ENCODE assay signal across 10 cellular contexts in genomic region chr6:17725083-17725482, GRCh38. TPM values are rescaled to one million over a fixed set of nuclear protein-coding genes. Genes with fewer than 3 reads are reported as not detected.
DNase-seq lines count a peak whose midpoint lies in the region; ATAC-seq and TF ChIP-seq lines count a peak whose summit lies in the region.
"Had no signal": no experiment of that assay in that cellular context is flagged by ENCODE, and none has a peak within 500 bp of the region (broad histone marks: within the 10 kb centered on the region; RNA-seq: fewer than 3 reads in every experiment).

No MANE protein-coding gene starts in this region.

- H3K79me2 ChIP-seq in H9 (ENCODE audit: insufficient read depth, low read length): no peaks in the 10 kb centered on the region

- no peak overlapping the region for H3K18ac ChIP-seq in H9 (ENCODE audit: insufficient read length, low read depth, low read length)

- WGBS in H9 (ENCODE audit: extremely low coverage, insufficient read length, low lambda C conversion rate): no CpG with 5 or more reads among the region's 6 CpGs

- H3K4me1 ChIP-seq in H9 (ENCODE audit: insufficient read depth, low read length): no peaks in the 10 kb centered on the region; the same call in 1 of the 2 replicates

- H3K4me1 Mint-ChIP-seq in H9: peaks cover 9 to 12% of the 10 kb centered on the region in 2 experiments; a peak in 3 of 4 replicates

- no peak overlapping the region for H3K56ac ChIP-seq in H9 (ENCODE audit: insufficient read length, low read depth, low read length)

- H4K5ac ChIP-seq in H9 (ENCODE audit: insufficient read length, low read depth, low read length): no peak overlapping the region

- H3K4me3 Mint-ChIP-seq in H9: peak overlapping the region in 1 of 2 experiments; percentile 35; a peak in 1 of 5 replicates

- no peak overlapping the region for H3K14ac ChIP-seq in H9 (ENCODE audit: insufficient read depth, low read length)

- no peak overlapping the region for H3K27ac ChIP-seq in H9 (ENCODE audit: insufficient read length, low read depth, low read length)
- H3K27ac ChIP-seq: vagina had no signal

- no peak overlapping the region for H2BK12ac ChIP-seq in H9 (ENCODE audit: insufficient read length, low read depth, low read length)

- TF ChIP-seq CTCF in H9 (conservative IDR thresholded peaks at IDR 0.05): no peak
- no peak for TF ChIP-seq CTCF in fibroblast of pulmonary artery (IDR thresholded peaks at IDR 0.05; ENCODE audit: low read length, missing control alignments)

- no peak overlapping the region for H2BK120ac ChIP-seq in H9 (ENCODE audit: low read depth, low read length, poor library complexity, severe bottlenecking)

- H3K27me3 ChIP-seq in H9 (ENCODE audit: insufficient read depth, low read length): no peaks in the 10 kb centered on the region
- H3K27me3 ChIP-seq: spleen, vagina had no signal

- H4K20me1 ChIP-seq in H9 (ENCODE audit: control insufficient read depth, insufficient read depth, insufficient read length): no peaks in the 10 kb centered on the region

- H3K9me3 ChIP-seq in H9 (ENCODE audit: control insufficient read depth, low read depth, low read length): no peaks in the 10 kb centered on the region
- H3K9me3 ChIP-seq: vagina had no signal

- H4K8ac ChIP-seq in H9 (replicated peaks; ENCODE audit: insufficient read length, low read depth, low read length): no peak overlapping the region

- H2AK5ac ChIP-seq in H9 (ENCODE audit: insufficient read length, low read length): no peak overlapping the region

- peak overlapping the region in 2 of 3 experiments; percentile 70 to 88; a peak in 3 of 7 replicates for H3K27ac Mint-ChIP-seq in H9

- H2AFZ ChIP-seq in H9 (ENCODE audit: low read length): no peak overlapping the region

- no peak overlapping the region for H2BK5ac ChIP-seq in H9 (ENCODE audit: insufficient read length, low read length)

- DNase-seq in H9 (peak; percentile 92), NCI-H524 treated with DMSO at 0.1 percent for 48 hours (lab: John Stamatoyannopoulos, UW) (peak; percentile 73), fibroblast of pulmonary artery (ENCODE audit: low read depth) (peak; percentile 88), pulmonary artery endothelial cell (ENCODE audit: low read depth, low spot score) (peak; percentile 67), HK-2 (ENCODE audit: unreplicated experiment) (no peak), DMS79 (lab: John Stamatoyannopoulos, UW) (no peak)
- DNase-seq in stimulated activated naive CD4-positive, alpha-beta T cell treated with Interleukin-2 at 50 U/mL for 16 hours (lab: John Stamatoyannopoulos, UW): no peak
- DNase-seq: spleen had no signal

- H3T11ph ChIP-seq in H9 (ENCODE audit: low read length): no peak overlapping the region

- no peak overlapping the region for H3K4me3 ChIP-seq in fibroblast of pulmonary artery (replicated peaks; ENCODE audit: low read depth, low read length)
- H3K4me3 ChIP-seq: spleen, vagina had no signal

- H3K9me3 Mint-ChIP-seq in H9: peaks cover 2 to 6% of the 10 kb centered on the region in 2 experiments; a peak in 1 of 5 replicates

- no peak for ATAC-seq in HG02763 (IDR thresholded peaks at IDR 0.05; ENCODE audit: unreplicated experiment)

- H3K23me2 ChIP-seq in H9 (ENCODE audit: insufficient read length, low read depth, low read length, poor library complexity, severe bottlenecking): no peaks in the 10 kb centered on the region

- peaks cover 0 to 2% (median 0%) of the 10 kb centered on the region in 3 experiments; a peak in 2 of 7 replicates for H3K36me3 Mint-ChIP-seq in H9 (ENCODE audit: insufficient read depth in 1 of 3, low read depth in 3 of 3)

- H4K91ac ChIP-seq in H9 (ENCODE audit: insufficient read length, low read depth, low read length): no peak overlapping the region

- H3K79me1 ChIP-seq in H9 (ENCODE audit: insufficient read depth, low read depth, low read length, poor library complexity, severe bottlenecking): no peaks in the 10 kb centered on the region

- H3K4ac ChIP-seq in H9 (ENCODE audit: low read depth, low read length): no peak overlapping the region

- H3K9ac ChIP-seq in H9 (ENCODE audit: extremely low read depth, insufficient read length, low read length): no peak overlapping the region

- no peak overlapping the region for H2BK15ac ChIP-seq in H9 (ENCODE audit: low read depth, low read length)

- H2BK20ac ChIP-seq in H9 (ENCODE audit: low read depth, low read length, poor library complexity, severe bottlenecking): no peak overlapping the region

- H3K4me2 ChIP-seq in H9 (ENCODE audit: insufficient read depth, insufficient read length, low read length): no peak overlapping the region

- H3K23ac ChIP-seq in H9 (ENCODE audit: insufficient read length, low read depth, low read length): no peak overlapping the region

- no peaks in the 10 kb centered on the region for H3K27me3 Mint-ChIP-seq in H9 (ENCODE audit: low read depth)

RNA-seq across cellular contexts. Expression of gene NUP153, which starts 18.4 kb away (rescaled TPM):
- total RNA-seq in H9 (2021) (96.1 and 99.3 TPM in 2 replicates), pulmonary artery endothelial cell (31.1 and 41.8 TPM in 2 replicates)

Comparison
In these comparisons a context has a peak if more than half of its experiments do, and no peak if none do; other contexts are left out.
1. DNase-seq: peak in H9 (single experiment), NCI-H524 treated with DMSO at 0.1 percent for 48 hours (single experiment), fibroblast of pulmonary artery (single experiment) and pulmonary artery endothelial cell (single experiment); none in HK-2 (single experiment), DMS79 (single experiment) and stimulated activated naive CD4-positive, alpha-beta T cell treated with Interleukin-2 at 50 U/mL for 16 hours (single experiment).